28 cellular contexts compared by ENCODE assay signal in the genomic region with DNA sequence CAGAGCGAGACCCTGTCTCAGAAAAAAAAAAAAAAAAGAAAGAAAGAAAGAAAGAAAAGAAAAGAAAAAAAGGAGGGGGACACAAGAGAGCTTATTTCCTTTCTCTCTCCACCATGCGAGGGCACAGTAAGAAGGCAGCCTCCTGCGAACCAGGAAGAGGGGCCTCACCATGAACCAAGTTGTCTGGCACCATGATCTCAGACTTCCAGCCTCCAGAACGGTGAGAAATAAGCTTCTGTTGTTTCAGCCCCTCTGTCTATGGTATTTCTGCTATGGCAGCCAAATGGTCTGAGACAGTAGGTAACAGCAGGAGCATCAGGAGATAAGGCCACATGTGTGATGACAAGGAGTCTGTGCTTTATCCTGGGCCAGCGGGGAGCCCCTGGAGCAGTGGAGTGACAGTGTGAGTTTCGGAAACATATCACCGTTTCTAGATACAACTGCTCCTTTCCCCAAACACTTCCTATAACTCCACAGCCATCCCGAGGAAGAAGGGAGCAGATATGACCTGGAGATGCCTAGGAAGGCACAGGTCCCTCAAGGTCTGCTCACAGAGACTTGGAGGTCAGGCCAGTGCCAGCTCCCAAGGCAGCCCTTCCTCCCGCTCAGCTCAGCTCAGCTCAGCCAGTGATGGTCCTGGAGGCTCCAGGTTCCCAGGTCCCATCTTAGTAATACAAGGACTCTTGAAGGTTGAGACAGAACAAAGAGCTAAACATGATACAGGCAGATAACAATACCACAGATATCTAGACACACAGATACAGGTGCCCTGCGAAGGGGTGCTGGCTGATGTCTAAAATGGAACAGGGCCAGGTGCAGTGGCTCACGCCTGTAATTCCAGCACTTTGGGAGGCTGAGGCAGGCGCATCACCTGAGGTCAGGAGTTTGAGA. TPM values are rescaled to one million over a fixed set of nuclear protein-coding genes. Genes with fewer than 3 reads are reported as not detected.
DNase-seq lines count a peak whose midpoint lies in the region; ATAC-seq, FAIRE-seq and TF ChIP-seq lines count a peak whose summit lies in the region.
"Had no signal": no experiment of that assay in that cellular context is flagged by ENCODE, and none has a peak within 500 bp of the region (broad histone marks: within the 10 kb centered on the region; RNA-seq: fewer than 3 reads in every experiment).

No MANE protein-coding gene starts in this region.

- no peak overlapping the region for H3K27ac ChIP-seq in osteoblast (ENCODE audit: low read depth, low read length)
- H3K27ac ChIP-seq: gastroesophageal sphincter, left lung had no signal

- CTCF ChIA-PET in activated CD4-positive, alpha-beta T cell treated with anti-CD3 and anti-CD28 coated beads, Interleukin-2, amount 10 ng/mL, durations not matched to agents 7 days and 5 days (lab: Charles Lee): interaction anchor here (1.8 kb wide), 1 partner anchor 9 kb away, joined by 8 read pairs; no protein-coding TSS in a partner anchor
- CTCF ChIA-PET in activated CD8-positive, alpha-beta T cell treated with anti-CD3 and anti-CD28 coated beads, Interleukin-2, amount 10 ng/mL, durations not matched to agents 7 days and 5 days (lab: Charles Lee): interaction anchor here (1.0 to 3.6 kb wide), 7 partner anchors 9 to 67 kb away, joined by 3 to 21 read pairs (median 15); a partner anchor contains a TSS

- no peak for TF ChIP-seq CTCF in osteoblast (IDR thresholded peaks at IDR 0.05; ENCODE audit: extremely low read depth, low read depth, low read length)

- H2AFZ ChIP-seq in osteoblast (ENCODE audit: low read length): no peak overlapping the region

- POLR2A ChIA-PET in activated CD4-positive, alpha-beta T cell treated with anti-CD3 and anti-CD28 coated beads, Interleukin-2, amount 10 ng/mL, durations not matched to agents 7 days and 5 days (lab: Charles Lee): interaction anchor here (0.7 kb wide), 1 partner anchor 16 kb away, joined by 3 read pairs; no protein-coding TSS in a partner anchor
- POLR2A ChIA-PET in activated CD8-positive, alpha-beta T cell treated with anti-CD3 and anti-CD28 coated beads, Interleukin-2, amount 10 ng/mL, durations not matched to agents 7 days and 5 days (lab: Charles Lee): interaction anchor here (1.2 to 8.7 kb wide), 2 partner anchors 17 to 26 kb away, joined by 5 to 150 read pairs; a partner anchor contains a TSS

- H3K79me2 ChIP-seq in osteoblast (ENCODE audit: insufficient read depth, low read length): no peaks in the 10 kb centered on the region

- no peaks in the 10 kb centered on the region for H3K27me3 ChIP-seq in osteoblast (ENCODE audit: insufficient read depth, low read length)
- H3K27me3 ChIP-seq: left lung had no signal

- H4K20me1 ChIP-seq in osteoblast (ENCODE audit: insufficient read depth, low read length): no peaks in the 10 kb centered on the region

- no peaks in the 10 kb centered on the region for H3K9me3 ChIP-seq in osteoblast (ENCODE audit: low read depth, low read length)

- no peak overlapping the region for H3K4me3 ChIP-seq in osteoblast (ENCODE audit: insufficient read depth, low read length)
- H3K4me3 ChIP-seq: gastroesophageal sphincter, left lung had no signal

- peak overlapping the region; percentile 95 for H3K27ac Mint-ChIP-seq in activated CD4-positive, alpha-beta T cell treated with anti-CD3 and anti-CD28 coated beads, Interleukin-2, amount 10 ng/mL, durations not matched to agents 7 days and 5 days
- H3K27ac Mint-ChIP-seq in activated CD8-positive, alpha-beta T cell treated with anti-CD3 and anti-CD28 coated beads, Interleukin-2, amount 10 ng/mL, durations not matched to agents 7 days and 5 days: peak overlapping the region; percentile 97
- H3K27ac Mint-ChIP-seq: B cell, naive B cell, type B pancreatic cell had no signal

- H3K4me1 Mint-ChIP-seq in activated CD4-positive, alpha-beta T cell treated with anti-CD3 and anti-CD28 coated beads, Interleukin-2, amount 10 ng/mL, durations not matched to agents 7 days and 5 days: peaks cover 83% of the 10 kb centered on the region
- H3K4me1 Mint-ChIP-seq in activated CD8-positive, alpha-beta T cell treated with anti-CD3 and anti-CD28 coated beads, Interleukin-2, amount 10 ng/mL, durations not matched to agents 7 days and 5 days (ENCODE audit: low read depth): peaks cover 85% of the 10 kb centered on the region
- H3K4me1 Mint-ChIP-seq: naive B cell had no signal

- no peak overlapping the region for H3K4me3 Mint-ChIP-seq in activated CD4-positive, alpha-beta T cell treated with anti-CD3 and anti-CD28 coated beads, Interleukin-2, amount 10 ng/mL, durations not matched to agents 7 days and 5 days
- H3K4me3 Mint-ChIP-seq in activated CD8-positive, alpha-beta T cell treated with anti-CD3 and anti-CD28 coated beads, Interleukin-2, amount 10 ng/mL, durations not matched to agents 7 days and 5 days: no peak overlapping the region
- H3K4me3 Mint-ChIP-seq: B cell, type B pancreatic cell had no signal

- peaks cover 23% of the 10 kb centered on the region for H3K9me3 Mint-ChIP-seq in activated CD4-positive, alpha-beta T cell treated with anti-CD3 and anti-CD28 coated beads, Interleukin-2, amount 10 ng/mL, durations not matched to agents 7 days and 5 days
- peaks cover 13% of the 10 kb centered on the region for H3K9me3 Mint-ChIP-seq in activated CD8-positive, alpha-beta T cell treated with anti-CD3 and anti-CD28 coated beads, Interleukin-2, amount 10 ng/mL, durations not matched to agents 7 days and 5 days (ENCODE audit: insufficient read depth)

- peak; percentile 80 for FAIRE-seq in GM12891 (lab: Jason Lieb, UNC)

- no peaks in the 10 kb centered on the region for H3K36me3 ChIP-seq in osteoblast (ENCODE audit: insufficient read depth, low read length)
- H3K36me3 ChIP-seq: gastroesophageal sphincter, left lung had no signal

- TF ChIP-seq POLR2A in GM12891 (IDR thresholded peaks at IDR 0.05; ENCODE audit: low read depth, low read length): no peak

- ATAC-seq in activated CD8-positive, alpha-beta T cell treated with anti-CD3 and anti-CD28 coated beads, Interleukin-2, amount 10 ng/mL, durations not matched to agents 7 days and 5 days: no peak
- ATAC-seq in GM19452 (IDR thresholded peaks at IDR 0.05; ENCODE audit: unreplicated experiment): no peak
- ATAC-seq: gastroesophageal sphincter, left lung, Panc1 had no signal

- H3K27me3 Mint-ChIP-seq in activated CD4-positive, alpha-beta T cell treated with anti-CD3 and anti-CD28 coated beads, Interleukin-2, amount 10 ng/mL, durations not matched to agents 7 days and 5 days: peaks cover 2% of the 10 kb centered on the region
- no peaks in the 10 kb centered on the region for H3K27me3 Mint-ChIP-seq in activated CD8-positive, alpha-beta T cell treated with anti-CD3 and anti-CD28 coated beads, Interleukin-2, amount 10 ng/mL, durations not matched to agents 7 days and 5 days (ENCODE audit: low read depth)

- no peak overlapping the region for H3K4me2 ChIP-seq in osteoblast (ENCODE audit: insufficient read depth, low read length)

- H3K36me3 Mint-ChIP-seq in activated CD4-positive, alpha-beta T cell treated with anti-CD3 and anti-CD28 coated beads, Interleukin-2, amount 10 ng/mL, durations not matched to agents 7 days and 5 days (ENCODE audit: low read depth): peaks cover 57% of the 10 kb centered on the region
- peaks cover 52% of the 10 kb centered on the region for H3K36me3 Mint-ChIP-seq in activated CD8-positive, alpha-beta T cell treated with anti-CD3 and anti-CD28 coated beads, Interleukin-2, amount 10 ng/mL, durations not matched to agents 7 days and 5 days (ENCODE audit: low read depth)
- H3K36me3 Mint-ChIP-seq: type B pancreatic cell had no signal

- no peaks in the 10 kb centered on the region for H3K4me1 ChIP-seq in osteoblast (ENCODE audit: insufficient read depth, low read length)
- H3K4me1 ChIP-seq: gastroesophageal sphincter, left lung had no signal

- no peak for DNase-seq in activated CD4-positive, alpha-beta T cell treated with anti-CD3 and anti-CD28 coated beads, Interleukin-2, amount 10 ng/mL, durations not matched to agents 7 days and 5 days
- DNase-seq in activated CD4-positive, alpha-beta T cell treated with anti-CD3 and anti-CD28 coated beads for 48 hours: no peak
- DNase-seq in GM12891 (ENCODE audit: insufficient read length, low spot score): no peak
- no peak for DNase-seq in activated CD8-positive, alpha-beta T cell treated with anti-CD3 and anti-CD28 coated beads, Interleukin-2, amount 10 ng/mL, durations not matched to agents 7 days and 5 days
- DNase-seq in osteoblast (ENCODE audit: insufficient read length, low spot score, missing footprints): peak; percentile 77
- no peak for DNase-seq in GF-D8 (lab: John Stamatoyannopoulos, UW)
- DNase-seq in NCI-H82 treated with DMSO at 0.1 percent for 48 hours (lab: John Stamatoyannopoulos, UW; ENCODE audit: unreplicated experiment): no peak
- DNase-seq: activated CD4-positive, alpha-beta T cell treated with anti-CD3 and anti-CD28 coated beads for 1 hour; Calu3; GOT3; hippocampal formation; KG1; left lung; naive B cell; NCI-H1436; NCI-H2107; NCI-H510A; occipital lobe; SHP77 treated with DMSO at 0.1 percent for 48 hours; stimulated activated CD8-positive, alpha-beta memory T cell treated with anti-CD3 and anti-CD28 coated beads, Interleukin-4, amount 100 ng/mL, for 48 hours had no signal

TF ChIP-seq in GM12891, 5 proteins besides CTCF, POLR2A, EP300 and RAD21:
- TF ChIP-seq SPI1 (IDR thresholded peaks at IDR 0.05; ENCODE audit: low read depth, low read length) (no peak), POLR2AphosphoS5 (IDR thresholded peaks at IDR 0.05; ENCODE audit: low read depth, low read length) (no peak), PAX5 (IDR thresholded peaks at IDR 0.05; ENCODE audit: insufficient read depth, low read length, severe bottlenecking) (no peak), POU2F2 (IDR thresholded peaks at IDR 0.05; ENCODE audit: low read depth, low read length) (no peak), TAF1 (IDR thresholded peaks at IDR 0.05; ENCODE audit: low read depth, low read length) (no peak)

RNA-seq across cellular contexts. Expression of a gene that starts 17.7 kb away (rescaled TPM):
- total RNA-seq in activated CD4-positive, alpha-beta T cell treated with anti-CD3 and anti-CD28 coated beads, Interleukin-2, amount 10 ng/mL, durations not matched to agents 7 days and 5 days: 10 to 100 TPM in 1 of 2 experiments, 1 to 10 TPM in 1; 9.6 to 10.9 TPM
- polyA plus RNA-seq in GM12891 (2012; ENCODE audit: low read depth, missing spikeins): 3.6 TPM
- 1 to 10 TPM; 9.3 to 9.6 TPM for total RNA-seq in activated CD8-positive, alpha-beta T cell treated with anti-CD3 and anti-CD28 coated beads, Interleukin-2, amount 10 ng/mL, durations not matched to agents 7 days and 5 days
- total RNA-seq in osteoblast: not detected in 2 replicates
- total RNA-seq: A673, Calu3, HT1080, skeletal muscle tissue had no signal

Comparison
In these comparisons a context has a peak if more than half of its experiments do, and no peak if none do; other contexts are left out.
1. RNA of a gene that starts 17.7 kb away (total RNA-seq): 9.6 to 10.9 TPM in activated CD4-positive, alpha-beta T cell treated with anti-CD3 and anti-CD28 coated beads, Interleukin-2, amount 10 ng/mL, durations not matched to agents 7 days and 5 days and 9.3 to 9.6 TPM in activated CD8-positive, alpha-beta T cell treated with anti-CD3 and anti-CD28 coated beads, Interleukin-2, amount 10 ng/mL, durations not matched to agents 7 days and 5 days; not detected in osteoblast; every median in the first group is over 10 times any median in the second.